ENCODE assay signal across 11 cellular contexts in the genomic region with DNA sequence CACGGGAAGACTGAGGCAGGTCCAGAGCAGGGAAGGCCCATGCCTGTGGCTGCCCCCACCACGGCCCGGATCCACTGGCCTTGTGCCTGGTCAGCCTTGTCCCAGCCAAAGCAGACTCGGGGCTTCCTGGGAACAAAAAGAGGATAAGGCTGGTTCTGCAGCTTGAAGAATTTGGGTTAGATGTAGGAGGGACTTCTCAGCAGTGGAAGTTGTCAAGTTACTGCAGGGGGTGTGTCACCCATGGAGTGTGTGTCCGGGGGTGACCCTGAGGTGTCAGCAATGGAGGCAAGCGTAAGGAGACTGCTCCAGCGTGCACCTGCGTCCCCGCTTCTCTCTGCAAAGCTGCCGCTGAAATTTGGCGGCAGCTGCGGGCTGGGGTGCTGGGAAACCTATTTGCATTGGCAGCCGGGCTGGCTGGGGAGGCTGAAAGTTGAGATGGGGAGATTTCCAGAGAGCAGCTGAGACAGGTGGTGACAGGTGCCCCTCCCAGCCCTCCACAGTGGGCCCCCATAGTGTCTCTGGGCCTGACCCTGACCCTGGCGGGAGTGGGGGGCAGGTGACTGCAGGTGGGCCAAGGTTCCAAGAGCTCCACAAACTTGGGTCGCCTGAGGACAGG. TPM values are rescaled to one million over a fixed set of nuclear protein-coding genes. Genes with fewer than 3 reads are reported as not detected.
DNase-seq lines count a peak whose midpoint lies in the region; ATAC-seq, FAIRE-seq and TF ChIP-seq lines count a peak whose summit lies in the region.
"Had no signal": no experiment of that assay in that cellular context is flagged by ENCODE, and none has a peak within 500 bp of the region (broad histone marks: within the 10 kb centered on the region; RNA-seq: fewer than 3 reads in every experiment).

No MANE protein-coding gene starts in this region.

- no peak for FAIRE-seq in GM12891 (lab: Jason Lieb, UNC)

- H3K27me3 Mint-ChIP-seq in activated B cell treated with CpG ODN at 0.5 μM for 24 hours (no peaks in the 10 kb centered on the region), mesothelial cell of epicardium (ENCODE audit: low read depth) (peaks cover 2% of the 10 kb centered on the region)
- H3K27me3 Mint-ChIP-seq in activated CD8-positive, alpha-beta T cell treated with anti-CD3 and anti-CD28 coated beads, Interleukin-2, amount 10 ng/mL, durations not matched to agents 7 days and 5 days (ENCODE audit: low read depth): peaks cover 2% of the 10 kb centered on the region

- no peak overlapping the region for H3K4me3 Mint-ChIP-seq in activated B cell treated with CpG ODN at 0.5 μM for 24 hours
- no peak overlapping the region for H3K4me3 Mint-ChIP-seq in mesothelial cell of epicardium
- no peak overlapping the region for H3K4me3 Mint-ChIP-seq in activated CD8-positive, alpha-beta T cell treated with anti-CD3 and anti-CD28 coated beads, Interleukin-2, amount 10 ng/mL, durations not matched to agents 7 days and 5 days
- H3K4me3 Mint-ChIP-seq: CD4-positive, CD25-positive, alpha-beta regulatory T cell had no signal

- H3K4me1 Mint-ChIP-seq in activated B cell treated with CpG ODN at 0.5 μM for 24 hours (peaks cover 38% of the 10 kb centered on the region), mesothelial cell of epicardium (peaks cover 25% of the 10 kb centered on the region)
- peaks cover 6% of the 10 kb centered on the region for H3K4me1 Mint-ChIP-seq in activated CD8-positive, alpha-beta T cell treated with anti-CD3 and anti-CD28 coated beads, Interleukin-2, amount 10 ng/mL, durations not matched to agents 7 days and 5 days (ENCODE audit: low read depth)

- no peaks in the 10 kb centered on the region for H3K9me3 Mint-ChIP-seq in activated B cell treated with CpG ODN at 0.5 μM for 24 hours
- no peaks in the 10 kb centered on the region for H3K9me3 Mint-ChIP-seq in mesothelial cell of epicardium
- H3K9me3 Mint-ChIP-seq in activated CD8-positive, alpha-beta T cell treated with anti-CD3 and anti-CD28 coated beads, Interleukin-2, amount 10 ng/mL, durations not matched to agents 7 days and 5 days (ENCODE audit: insufficient read depth): no peaks in the 10 kb centered on the region
- H3K9me3 Mint-ChIP-seq: CD4-positive, CD25-positive, alpha-beta regulatory T cell had no signal

- peak; percentile 57 for DNase-seq in AG08396 (ENCODE audit: low spot score)
- DNase-seq in LHCN-M2 (ENCODE audit: low read depth): peak; percentile 41
- DNase-seq in activated B cell treated with CpG ODN at 0.5 μM for 24 hours: no peak
- DNase-seq in mesothelial cell of epicardium (ENCODE audit: low spot score in 2 of 2, unreplicated experiment in 2 of 2): no peak
- no peak for DNase-seq in GM12891 (ENCODE audit: insufficient read length, low spot score)
- DNase-seq in activated CD4-positive, alpha-beta T cell treated with anti-CD3 and anti-CD28 coated beads for 4 hours: no peak
- no peak for DNase-seq in activated CD8-positive, alpha-beta T cell treated with anti-CD3 and anti-CD28 coated beads, Interleukin-2, amount 10 ng/mL, durations not matched to agents 7 days and 5 days
- DNase-seq in stimulated activated CD4-positive, alpha-beta T cell treated with anti-CD3 and anti-CD28 coated beads, Interleukin-15, amount 100 ng/mL, for 24 hours: no peak
- DNase-seq: CD4-positive, CD25-positive, alpha-beta regulatory T cell; effector memory CD4-positive, alpha-beta T cell; NK-92 treated with Interleukin-12 subunit alpha and Interleukin-12 subunit beta, amount 100 ng/mL, for 24 hours had no signal

- H3K36me3 Mint-ChIP-seq in activated B cell treated with CpG ODN at 0.5 μM for 24 hours (ENCODE audit: low read depth) (no peaks in the 10 kb centered on the region), mesothelial cell of epicardium (no peaks in the 10 kb centered on the region)
- H3K36me3 Mint-ChIP-seq in activated CD8-positive, alpha-beta T cell treated with anti-CD3 and anti-CD28 coated beads, Interleukin-2, amount 10 ng/mL, durations not matched to agents 7 days and 5 days (ENCODE audit: low read depth): no peaks in the 10 kb centered on the region
- H3K36me3 Mint-ChIP-seq: CD4-positive, CD25-positive, alpha-beta regulatory T cell had no signal

- CTCF ChIA-PET in activated B cell treated with CpG ODN at 0.5 μM for 24 hours (lab: Charles Lee): interaction anchor here (1.0 kb wide), 1 partner anchor 32 kb away, joined by 3 read pairs; no protein-coding TSS in a partner anchor
- CTCF ChIA-PET in activated CD8-positive, alpha-beta T cell treated with anti-CD3 and anti-CD28 coated beads, Interleukin-2, amount 10 ng/mL, durations not matched to agents 7 days and 5 days (lab: Charles Lee): no interaction called here

- H3K27ac Mint-ChIP-seq in activated B cell treated with CpG ODN at 0.5 μM for 24 hours (no peak overlapping the region), mesothelial cell of epicardium (peak overlapping the region; percentile 77)
- no peak overlapping the region for H3K27ac Mint-ChIP-seq in activated CD8-positive, alpha-beta T cell treated with anti-CD3 and anti-CD28 coated beads, Interleukin-2, amount 10 ng/mL, durations not matched to agents 7 days and 5 days
- H3K27ac Mint-ChIP-seq: CD4-positive, CD25-positive, alpha-beta regulatory T cell had no signal

- POLR2A ChIA-PET in activated B cell treated with CpG ODN at 0.5 μM for 24 hours (lab: Charles Lee): interaction anchor here (0.6 kb wide), 2 partner anchors 10 to 33 kb away, joined by 3 read pairs; no protein-coding TSS in a partner anchor
- POLR2A ChIA-PET in activated CD8-positive, alpha-beta T cell treated with anti-CD3 and anti-CD28 coated beads, Interleukin-2, amount 10 ng/mL, durations not matched to agents 7 days and 5 days (lab: Charles Lee): no interaction called here

- intact Hi-C loops in activated B cell treated with CpG ODN at 0.5 μM for 24 hours (cut with micrococcal nuclease): no loop called here

- peak; percentile 15 for ATAC-seq in activated B cell treated with CpG ODN at 0.5 μM for 24 hours (ENCODE audit: low read depth)
- ATAC-seq in activated CD8-positive, alpha-beta T cell treated with anti-CD3 and anti-CD28 coated beads, Interleukin-2, amount 10 ng/mL, durations not matched to agents 7 days and 5 days: no peak

- TF ChIP-seq CTCF in activated B cell treated with CpG ODN at 0.5 μM for 24 hours (IDR thresholded peaks at IDR 0.05) (no peak), mesothelial cell of epicardium (IDR thresholded peaks at IDR 0.05; ENCODE audit: unreplicated experiment) (no peak)

- TF ChIP-seq POLR2A in GM12891 (IDR thresholded peaks at IDR 0.05; ENCODE audit: low read depth, low read length): no peak

TF ChIP-seq in GM12891, 5 proteins besides CTCF, POLR2A, EP300 and RAD21:
- TF ChIP-seq POU2F2 (IDR thresholded peaks at IDR 0.05; ENCODE audit: low read depth, low read length): no peak
- TF ChIP-seq TAF1 (IDR thresholded peaks at IDR 0.05; ENCODE audit: low read depth, low read length): no peak
- TF ChIP-seq PAX5 (IDR thresholded peaks at IDR 0.05; ENCODE audit: insufficient read depth, low read length, severe bottlenecking): no peak
- TF ChIP-seq SPI1 (IDR thresholded peaks at IDR 0.05; ENCODE audit: low read depth, low read length): no peak
- TF ChIP-seq POLR2AphosphoS5 (IDR thresholded peaks at IDR 0.05; ENCODE audit: low read depth, low read length): no peak

RNA-seq across cellular contexts. Expression of a gene that starts 12.5 kb away (rescaled TPM):
- 9.4 and 21.0 TPM in 2 replicates for total RNA-seq in LHCN-M2 (2014; rRNA removed)
- 5.3 TPM for polyA plus RNA-seq in LHCN-M2 (2012)
- 4.1 and 5.2 TPM in 2 replicates for total RNA-seq in activated B cell treated with CpG ODN at 0.5 μM for 24 hours
- 101 to 119 TPM (median 108 TPM) in 3 replicates for total RNA-seq in mesothelial cell of epicardium
- polyA plus RNA-seq in GM12891 (2012; ENCODE audit: low read depth, missing spikeins): 68.7 TPM
- total RNA-seq in activated CD8-positive, alpha-beta T cell treated with anti-CD3 and anti-CD28 coated beads, Interleukin-2, amount 10 ng/mL, durations not matched to agents 7 days and 5 days: under 1 TPM; 0.23 to 0.71 TPM
- polyA plus RNA-seq: CD4-positive, CD25-positive, alpha-beta regulatory T cell had no signal

RNA-seq across cellular contexts. Expression of a gene that starts 16.3 kb away (rescaled TPM):
- total RNA-seq in LHCN-M2 (2014; rRNA removed) (0.40 and 1.3 TPM in 2 replicates), activated B cell treated with CpG ODN at 0.5 μM for 24 hours (not detected in 2 replicates), mesothelial cell of epicardium (0.18 TPM in 1 of 3 replicates, not detected in the others)
- 0.19 TPM for polyA plus RNA-seq in LHCN-M2 (2012)
- polyA plus RNA-seq in GM12891 (2012; ENCODE audit: low read depth, missing spikeins): not detected
- not detected for total RNA-seq in activated CD8-positive, alpha-beta T cell treated with anti-CD3 and anti-CD28 coated beads, Interleukin-2, amount 10 ng/mL, durations not matched to agents 7 days and 5 days
- total RNA-seq: CD4-positive, CD25-positive, alpha-beta regulatory T cell had no signal
- polyA plus RNA-seq: CD4-positive, CD25-positive, alpha-beta regulatory T cell had no signal

RNA-seq across cellular contexts. Expression of a gene that starts 26.8 kb away (rescaled TPM):
- not detected in 2 replicates for total RNA-seq in LHCN-M2 (2014; rRNA removed)
- polyA plus RNA-seq in LHCN-M2 (2012): not detected
- not detected in 2 replicates for total RNA-seq in activated B cell treated with CpG ODN at 0.5 μM for 24 hours
- total RNA-seq in mesothelial cell of epicardium: not detected in 3 replicates
- not detected for polyA plus RNA-seq in GM12891 (2012; ENCODE audit: low read depth, missing spikeins)
- total RNA-seq in activated CD8-positive, alpha-beta T cell treated with anti-CD3 and anti-CD28 coated beads, Interleukin-2, amount 10 ng/mL, durations not matched to agents 7 days and 5 days: not detected
- total RNA-seq: CD4-positive, CD25-positive, alpha-beta regulatory T cell had no signal
- polyA plus RNA-seq: CD4-positive, CD25-positive, alpha-beta regulatory T cell had no signal

RNA-seq across cellular contexts. Expression of a gene that starts 53.4 kb away (rescaled TPM):
- total RNA-seq in LHCN-M2 (2014; rRNA removed) (56.6 and 59.5 TPM in 2 replicates), activated B cell treated with CpG ODN at 0.5 μM for 24 hours (34.2 and 38.5 TPM in 2 replicates), mesothelial cell of epicardium (92.9 to 103 TPM (median 99.4 TPM) in 3 replicates)
- polyA plus RNA-seq in LHCN-M2 (2012): 50.1 TPM
- 11.6 TPM for polyA plus RNA-seq in GM12891 (2012; ENCODE audit: low read depth, missing spikeins)
- total RNA-seq in activated CD8-positive, alpha-beta T cell treated with anti-CD3 and anti-CD28 coated beads, Interleukin-2, amount 10 ng/mL, durations not matched to agents 7 days and 5 days: under 1 TPM; 0.13 to 0.16 TPM

Comparison
In these comparisons a context has a peak if more than half of its experiments do, and no peak if none do; other contexts are left out.
1. DNase-seq: peak in AG08396 (single experiment) and LHCN-M2 (single experiment); none in activated B cell treated with CpG ODN at 0.5 μM for 24 hours (single experiment), mesothelial cell of epicardium (0 of 2), GM12891 (single experiment), activated CD4-positive, alpha-beta T cell treated with anti-CD3 and anti-CD28 coated beads for 4 hours (0 of 2), activated CD8-positive, alpha-beta T cell treated with anti-CD3 and anti-CD28 coated beads, Interleukin-2, amount 10 ng/mL, durations not matched to agents 7 days and 5 days (single experiment) and stimulated activated CD4-positive, alpha-beta T cell treated with anti-CD3 and anti-CD28 coated beads, Interleukin-15, amount 100 ng/mL, for 24 hours (single experiment).